In genomic region chr2:180124273-180124881, GRCh38 we compare ENCODE assay signal across 7 cellular contexts.
DNase-seq lines count a peak whose midpoint lies in the region; ATAC-seq, FAIRE-seq and TF ChIP-seq lines count a peak whose summit lies in the region.

No MANE protein-coding gene starts in this region.

- H2AFZ ChIP-seq in IMR-90 (replicated peaks; ENCODE audit: low read length, poor library complexity): no peak overlapping the region

- H3K56ac ChIP-seq in IMR-90 (ENCODE audit: extremely low read depth, insufficient read depth, low read length): no peak overlapping the region

- 0 out of 2 replicates have a peak, but pooled peaks cover 2% of the 10 kb centered on the region for H3K4me1 ChIP-seq in IMR-90 (ENCODE audit: control insufficient read depth, insufficient read depth, low read length)
- H3K4me1 ChIP-seq in NT2/D1 (ENCODE audit: insufficient read depth, insufficient read length): no peaks in the 10 kb centered on the region
- H3K4me1 ChIP-seq in lung (ENCODE audit: control insufficient read depth in 2 of 2, insufficient read depth in 2 of 2, low read length in 2 of 2): no peaks in the 10 kb centered on the region

- no peak overlapping the region for H3K23ac ChIP-seq in IMR-90 (ENCODE audit: low read depth, low read length)

- no peak overlapping the region for H4K91ac ChIP-seq in IMR-90 (ENCODE audit: insufficient read depth, low read depth, low read length)

- CTCF ChIA-PET in IMR-90 (lab: Yijun Ruan, JAX): interaction anchor here (0.9 to 1.6 kb wide), 9 partner anchors 18 to 1615 kb away, joined by 3 to 8 read pairs (median 3); no protein-coding TSS in a partner anchor

- H2AK9ac ChIP-seq in IMR-90 (replicated peaks; ENCODE audit: low read depth, low read length, poor library complexity): no peak overlapping the region

- H3K4ac ChIP-seq in IMR-90 (ENCODE audit: low read depth, low read length): no peak overlapping the region; the same call in 1 of the 2 replicates

- H3K79me1 ChIP-seq in IMR-90 (ENCODE audit: low read depth in 1 of 2, low read length in 2 of 2): no peaks in the 10 kb centered on the region

- no peaks in the 10 kb centered on the region for H4K20me1 ChIP-seq in IMR-90 (ENCODE audit: insufficient read depth, low read length)

- H3K4me3 ChIP-seq in IMR-90 (ENCODE audit: insufficient read depth, low read depth, low read length) (no peak overlapping the region), NT2/D1 (ENCODE audit: insufficient read length, low read depth) (no peak overlapping the region), lung (no peak overlapping the region)

- WGBS in IMR-90 (ENCODE audit: extremely low coverage in 2 of 2, insufficient read length in 1 of 2), 2 experiments: no CpG with 5 or more reads among the region's 6 CpGs
- 20 to 24% methylated on average over 6 of the region's 6 CpGs for WGBS in lung, 2 donors

- no peak overlapping the region for H4K5ac ChIP-seq in IMR-90 (ENCODE audit: low read depth, low read length)

- DNase-seq in GDM1 (lab: John Stamatoyannopoulos, UW): peak; percentile 14
- DNase-seq in IMR-90: peak; percentile 67
- peak; percentile 28 for DNase-seq in NT2/D1 (ENCODE audit: low read depth, low spot score)
- DNase-seq in lung (ENCODE audit: low spot score): no peak
- no peak for DNase-seq in GM19240 (ENCODE audit: insufficient read length, low spot score)

- 0 out of 2 replicates have a peak, but pooled peaks have one; percentile 28 for TF ChIP-seq POLR2A in IMR-90 (IDR thresholded peaks at IDR 0.05; ENCODE audit: low read depth, low read length)

- peak; percentile 79 for TF ChIP-seq RAD21 in IMR-90 (IDR thresholded peaks at IDR 0.05; ENCODE audit: low read length)

- no peaks in the 10 kb centered on the region for H3K9me1 ChIP-seq in IMR-90 (ENCODE audit: insufficient read depth, low read length)

- no TSS peak for BruUV-seq in IMR-90 (replicated peaks; lab: Mats Ljungman, UMichigan)

- no peak overlapping the region; the same call in 1 of the 2 replicates for H2BK20ac ChIP-seq in IMR-90 (ENCODE audit: low read depth, low read length)

- no peak overlapping the region for H2AK5ac ChIP-seq in IMR-90 (ENCODE audit: low read depth, low read length)

- H3K9ac ChIP-seq in IMR-90 (ENCODE audit: low read depth, low read length) (no peak overlapping the region), NT2/D1 (ENCODE audit: insufficient read length, low read depth) (no peak overlapping the region)

- H3K36me3 ChIP-seq in IMR-90 (ENCODE audit: control insufficient read depth, insufficient read depth, low read length): no peaks in the 10 kb centered on the region
- H3K36me3 ChIP-seq in NT2/D1 (ENCODE audit: insufficient read depth, insufficient read length, low read length): no peaks in the 10 kb centered on the region
- no peaks in the 10 kb centered on the region for H3K36me3 ChIP-seq in lung (ENCODE audit: control insufficient read depth in 2 of 2, insufficient read depth in 2 of 2, low read length in 2 of 2)

- in situ Hi-C loops in IMR-90 (cut with MboI; ENCODE audit: low sequenced_read_pairs): loop anchor here (10.0 kb wide), 5 partner anchors 860 to 1770 kb away; partner anchors contain the start of genes ITPRID2 and UBE2E3

- no peak overlapping the region for H2BK15ac ChIP-seq in IMR-90 (ENCODE audit: low read depth, low read length)

- H2BK5ac ChIP-seq in IMR-90 (ENCODE audit: low read depth, low read length, poor library complexity, severe bottlenecking): no peak overlapping the region

- H3K27ac ChIP-seq in IMR-90 (ENCODE audit: insufficient read depth, low read length) (no peak overlapping the region), lung (ENCODE audit: low read depth in 1 of 2, low read length in 1 of 2) (no peak overlapping the region)

- H3K9me3 ChIP-seq in IMR-90 (ENCODE audit: control insufficient read depth, insufficient read depth, low read length): no peaks in the 10 kb centered on the region
- H3K9me3 ChIP-seq in NT2/D1 (ENCODE audit: insufficient read depth, low read length): no peaks in the 10 kb centered on the region
- H3K9me3 ChIP-seq in lung (ENCODE audit: control insufficient read depth in 2 of 2, insufficient read depth in 1 of 2, low read length in 1 of 2): peaks cover 0 to 2% of the 10 kb centered on the region in 2 donors

- no peak overlapping the region for H3K4me2 ChIP-seq in IMR-90 (ENCODE audit: low read depth, low read length)

- peak; percentile 73 for TF ChIP-seq CTCF in IMR-90 (conservative IDR thresholded peaks at IDR 0.05; ENCODE audit: low read depth, low read length)
- peak; percentile 22 for TF ChIP-seq CTCF in lung (IDR thresholded peaks at IDR 0.05; ENCODE audit: control extremely low read depth, extremely low read depth)

- no peak overlapping the region for H3K18ac ChIP-seq in IMR-90 (ENCODE audit: low read depth, low read length)

- intact Hi-C loops in IMR-90 (cut with micrococcal nuclease): loop anchor here (1.0 to 10.0 kb wide), 6 partner anchors 953 to 1770 kb away; partner anchors contain the start of genes ITGA4 and ITPRID2

- H3K27me3 ChIP-seq in IMR-90 (ENCODE audit: control insufficient read depth, insufficient read depth, low read length) (no peaks in the 10 kb centered on the region), NT2/D1 (ENCODE audit: insufficient read depth, insufficient read length) (no peaks in the 10 kb centered on the region), lung (ENCODE audit: control insufficient read depth, insufficient read depth) (no peaks in the 10 kb centered on the region)

- dilution Hi-C loops in IMR-90 (cut with HindIII; ENCODE audit: low sequenced_read_pairs, unreplicated experiment): no loop called here

- peak; percentile 47 for FAIRE-seq in colon (lab: Jason Lieb, UNC)

- peak; percentile 68 for ATAC-seq in GM21528 (IDR thresholded peaks at IDR 0.05; ENCODE audit: low FRiP score, unreplicated experiment)
- peak; percentile 55 for ATAC-seq in IMR-90 (ENCODE audit: low read depth)
- no peak for ATAC-seq in lung (ENCODE audit: insufficient read depth, low FRiP score)

- POLR2A ChIA-PET in IMR-90 (lab: Charles Lee; ENCODE audit: unreplicated experiment): no interaction called here

- no peak overlapping the region for H3K14ac ChIP-seq in IMR-90 (replicated peaks; ENCODE audit: low read depth, low read length)

- H2BK120ac ChIP-seq in IMR-90 (ENCODE audit: low read depth, low read length): 0 out of 2 replicates have a peak overlapping the region, but pooled peaks have one; percentile 7

- no peak overlapping the region for H4K8ac ChIP-seq in IMR-90 (ENCODE audit: low read depth in 2 of 2, low read length in 2 of 2)

TF ChIP-seq in IMR-90, 13 proteins besides CTCF, POLR2A, EP300 and RAD21:
- TF ChIP-seq CHD1 (IDR thresholded peaks at IDR 0.05; ENCODE audit: low read depth, low read length) (no peak), SMC3 (IDR thresholded peaks at IDR 0.05; ENCODE audit: low read depth, low read length) (peak; percentile 58), CEBPB (IDR thresholded peaks at IDR 0.05; ENCODE audit: low read depth, low read length) (0 out of 2 replicates have a peak, but pooled peaks have one; percentile 10)

Comparison
In these comparisons a context has a peak if more than half of its experiments do, and no peak if none do; other contexts are left out.
1. DNase-seq: peak in GDM1 (single experiment), IMR-90 (single experiment) and NT2/D1 (single experiment); none in lung (single experiment) and GM19240 (single experiment).